ENCODE assay signal across 23 cellular contexts in the genomic region with DNA sequence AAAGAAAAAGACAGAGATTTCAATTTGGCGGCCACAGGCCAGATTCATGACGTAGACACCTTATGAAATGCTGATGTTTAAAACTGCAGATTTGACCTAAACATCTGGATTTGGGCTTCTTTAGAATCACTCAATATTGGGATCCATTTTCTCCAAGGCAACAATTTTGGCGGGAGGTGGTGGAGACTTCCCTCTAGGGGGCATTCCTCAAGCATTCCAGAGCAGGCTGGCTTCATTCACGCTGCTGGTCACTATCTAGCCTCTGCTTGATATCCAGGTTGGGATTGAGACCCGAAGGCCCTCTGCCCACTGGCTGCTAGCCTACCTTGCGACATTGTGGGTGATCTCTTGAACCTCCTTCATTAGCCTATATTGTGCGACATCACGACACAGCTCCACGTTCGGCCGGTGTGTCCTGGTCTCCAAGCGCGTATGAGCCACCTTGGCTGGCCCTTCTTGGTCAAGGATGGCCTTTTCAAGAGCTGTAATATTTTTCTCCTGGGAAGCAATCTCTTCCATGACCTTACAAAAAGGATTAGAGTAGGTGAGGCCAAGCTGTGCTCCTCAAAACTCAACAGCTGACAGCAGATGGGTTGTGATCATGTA. TPM values are rescaled to one million over a fixed set of nuclear protein-coding genes. Genes with fewer than 3 reads are reported as not detected.
DNase-seq lines count a peak whose midpoint lies in the region; ATAC-seq and TF ChIP-seq lines count a peak whose summit lies in the region.
"Had no signal": no experiment of that assay in that cellular context is flagged by ENCODE, and none has a peak within 500 bp of the region (broad histone marks: within the 10 kb centered on the region; RNA-seq: fewer than 3 reads in every experiment).

No MANE protein-coding gene starts in this region.

- no peaks in the 10 kb centered on the region for H3K9me3 ChIP-seq in left ventricle myocardium inferior (replicated peaks)
- H3K9me3 ChIP-seq in right atrium auricular region, result no peaks in the 10 kb centered on the region
- H3K9me3 ChIP-seq in hepatocyte (ENCODE audit: low read depth), result no peaks in the 10 kb centered on the region
- H3K9me3 ChIP-seq in psoas muscle, result no peaks in the 10 kb centered on the region
- H3K9me3 ChIP-seq: colonic mucosa, spleen, thoracic aorta had no signal

- TF ChIP-seq CTCF in left ventricle myocardium inferior (IDR thresholded peaks at IDR 0.05; ENCODE audit: borderline replicate concordance) (peak; percentile 58), right atrium auricular region (IDR thresholded peaks at IDR 0.05) (no peak), HFF-Myc (IDR thresholded peaks at IDR 0.05; ENCODE audit: low read depth, low read length, missing control alignments) (peak; percentile 42), hepatocyte (IDR thresholded peaks at IDR 0.05; ENCODE audit: poor library complexity) (peak; percentile 24), psoas muscle (IDR thresholded peaks at IDR 0.05) (no peak)

- no peak for ATAC-seq in psoas muscle
- ATAC-seq in GM18519 (IDR thresholded peaks at IDR 0.05; ENCODE audit: low FRiP score, unreplicated experiment), result no peak
- ATAC-seq: stimulated activated effector memory CD8-positive, alpha-beta T cell treated with anti-CD3 and anti-CD28 coated beads, Interleukin-12 subunit alpha, Interleukin-12 subunit beta, amount 100 ng/mL, for 72 hours had no signal

- no peak overlapping the region for H2AFZ ChIP-seq in hepatocyte

- no peaks in the 10 kb centered on the region for H3K79me2 ChIP-seq in hepatocyte

- H4K20me1 ChIP-seq in hepatocyte (ENCODE audit: insufficient read depth, poor library complexity, severe bottlenecking), result no peaks in the 10 kb centered on the region

- intact Hi-C loops in left ventricle myocardium inferior (cut with micrococcal nuclease) (no loop called here), psoas muscle (cut with DNase I) (no loop called here)

- no peak overlapping the region for H3K4me2 ChIP-seq in hepatocyte

- WGBS in hepatocyte (ENCODE audit: low lambda C conversion rate, missing lambda C conversion rate), result 82% methylated on average over 13 of the region's 13 CpGs
- WGBS in psoas muscle, 3 donors, result 78 to 88% (median 83%) methylated on average over 13 of the region's 13 CpGs

- no peaks in the 10 kb centered on the region for H3K36me3 ChIP-seq in left ventricle myocardium inferior
- H3K36me3 ChIP-seq in right atrium auricular region, result no peaks in the 10 kb centered on the region
- no peaks in the 10 kb centered on the region for H3K36me3 ChIP-seq in hepatocyte (replicated peaks; ENCODE audit: insufficient read depth, low read depth)
- no peaks in the 10 kb centered on the region for H3K36me3 ChIP-seq in psoas muscle (ENCODE audit: insufficient read depth in 1 of 2, low read depth in 1 of 2)
- H3K36me3 ChIP-seq: colonic mucosa, spleen, thoracic aorta had no signal

- no peaks in the 10 kb centered on the region for H3K4me1 ChIP-seq in left ventricle myocardium inferior
- H3K4me1 ChIP-seq in right atrium auricular region, result no peaks in the 10 kb centered on the region
- peaks cover 2% of the 10 kb centered on the region for H3K4me1 ChIP-seq in hepatocyte (ENCODE audit: insufficient read depth)
- no peaks in the 10 kb centered on the region for H3K4me1 ChIP-seq in psoas muscle
- H3K4me1 ChIP-seq: colonic mucosa, spleen had no signal

- H3K27ac ChIP-seq in left ventricle myocardium inferior (replicated peaks) (no peak overlapping the region), right atrium auricular region (no peak overlapping the region), hepatocyte (no peak overlapping the region), psoas muscle (no peak overlapping the region)
- H3K27ac ChIP-seq: colonic mucosa, spleen, thoracic aorta had no signal

- no peaks in the 10 kb centered on the region for H3K9me2 ChIP-seq in hepatocyte (replicated peaks; ENCODE audit: insufficient read depth)

- H3K27me3 ChIP-seq in left ventricle myocardium inferior (ENCODE audit: low read depth), result peaks cover 41% of the 10 kb centered on the region
- H3K27me3 ChIP-seq in right atrium auricular region, result no peaks in the 10 kb centered on the region
- no peaks in the 10 kb centered on the region for H3K27me3 ChIP-seq in hepatocyte
- H3K27me3 ChIP-seq in psoas muscle (ENCODE audit: insufficient read depth in 3 of 3, low read length in 2 of 3), result peaks cover 0 to 10% (median 0%) of the 10 kb centered on the region in 3 donors
- H3K27me3 ChIP-seq: colonic mucosa, spleen had no signal

- no peak for DNase-seq in left ventricle myocardium inferior
- no peak for DNase-seq in right atrium auricular region (ENCODE audit: low spot score)
- no peak for DNase-seq in HFF-Myc (ENCODE audit: extremely low read depth, low read depth)
- DNase-seq in hepatocyte (ENCODE audit: low spot score), result no peak
- DNase-seq in stimulated activated CD4-positive, alpha-beta T cell treated with anti-CD3 and anti-CD28 coated beads, Interleukin-1b, Interleukin-23, amount 100 ng/mL, for 48 hours, result peak; percentile 15
- DNase-seq in psoas muscle, result no peak
- DNase-seq in activated naive CD4-positive, alpha-beta T cell treated with anti-CD3 and anti-CD28 coated beads, Interleukin-2, amount 50 U/mL, for 16 hours, result no peak
- DNase-seq: activated CD4-positive, alpha-beta memory T cell treated with anti-CD3 and anti-CD28 coated beads, Interleukin-2, amount 10 ng/mL, durations not matched to agents 7 days and 5 days; colonic mucosa; hypothalamus; NCI-H1417; NCI-H526 treated with DMSO at 0.1 percent for 48 hours; SIG-M5; spleen had no signal

- H3K4me3 ChIP-seq in left ventricle myocardium inferior (no peak overlapping the region), right atrium auricular region (no peak overlapping the region), HFF-Myc (replicated peaks; ENCODE audit: low read depth, low read length) (no peak overlapping the region), hepatocyte (no peak overlapping the region), psoas muscle (no peak overlapping the region)
- H3K4me3 ChIP-seq: colonic mucosa, spleen, thoracic aorta had no signal

RNA-seq across cellular contexts. Expression of gene FBXO39, which starts 24.5 kb away (rescaled TPM):
- total RNA-seq in left ventricle myocardium inferior (not detected), right atrium auricular region (not detected), hepatocyte (not detected in 2 replicates), psoas muscle (under 1 TPM in 2 of 4 donors, not detected in 2; 0.30 to 0.34 TPM)
- polyA plus RNA-seq in hepatocyte (0.28 TPM in 1 of 2 replicates, not detected in the other), psoas muscle (under 1 TPM in 2 of 3 donors, not detected in 1; 0.01 to 0.18 TPM)
- total RNA-seq: colonic mucosa, kidney epithelial cell, LHCN-M2, OCI-LY7 had no signal

RNA-seq across cellular contexts. Expression of gene TEKT1, which starts 31.0 kb away (rescaled TPM):
- total RNA-seq in left ventricle myocardium inferior (not detected), right atrium auricular region (not detected), hepatocyte (0.07 TPM in 1 of 2 replicates, not detected in the other), psoas muscle (not detected)
- polyA plus RNA-seq in hepatocyte (not detected in 2 replicates), psoas muscle (not detected)
- total RNA-seq: activated CD4-positive, alpha-beta memory T cell treated with anti-CD3 and anti-CD28 coated beads, Interleukin-2, amount 10 ng/mL, durations not matched to agents 7 days and 5 days; colonic mucosa; Daoy; fibroblast of villous mesenchyme; kidney epithelial cell; LHCN-M2; mesenteric fat pad; OCI-LY7; spleen; thoracic aorta had no signal
- polyA plus RNA-seq: spleen had no signal

RNA-seq across cellular contexts. Expression of gene XAF1, which starts 44.7 kb away (rescaled TPM):
- 18.6 TPM for total RNA-seq in left ventricle myocardium inferior
- 10 to 100 TPM in 1 of 2 donors, 1 to 10 TPM in 1; 9.4 to 12.8 TPM for total RNA-seq in right atrium auricular region
- 3.3 and 4.1 TPM in 2 replicates for total RNA-seq in hepatocyte
- polyA plus RNA-seq in hepatocyte, result 1.2 and 1.9 TPM in 2 replicates
- 10 to 100 TPM in 2 of 4 donors, 1 to 10 TPM in 2; 6.9 to 14.0 (median 9.8) TPM for total RNA-seq in psoas muscle
- 1 to 10 TPM; 3.7 to 7.4 (median 7.4) TPM for polyA plus RNA-seq in psoas muscle

Comparison
In these comparisons a context has a peak if more than half of its experiments do, and no peak if none do; other contexts are left out.
1. CTCF ChIP-seq: peak in left ventricle myocardium inferior (single experiment), HFF-Myc (single experiment) and hepatocyte (single experiment); none in right atrium auricular region (0 of 2) and psoas muscle (single experiment).